In the genomic region with DNA sequence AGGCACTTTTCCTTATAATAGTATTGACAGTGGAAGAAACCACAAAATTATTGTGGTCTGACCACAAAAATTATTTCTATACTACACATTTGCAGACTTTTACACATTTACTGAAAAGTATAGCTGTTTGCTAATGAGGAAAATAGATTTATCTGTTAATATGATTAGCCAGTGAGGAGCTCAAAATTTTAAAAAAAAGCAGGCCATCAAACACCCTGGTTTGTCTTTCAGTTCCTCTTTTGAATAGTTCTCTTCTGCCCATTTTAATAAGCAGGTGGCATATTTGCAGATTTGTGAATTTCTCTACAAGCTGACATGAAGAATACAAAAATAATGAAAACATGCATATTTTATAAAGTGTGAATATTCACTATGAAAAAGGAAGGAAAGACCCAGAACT, we compare ENCODE assay signal across 15 cellular contexts. TPM values are rescaled to one million over a fixed set of nuclear protein-coding genes. Genes with fewer than 3 reads are reported as not detected.
DNase-seq lines count a peak whose midpoint lies in the region; ATAC-seq, FAIRE-seq and TF ChIP-seq lines count a peak whose summit lies in the region.
"Had no signal": no experiment of that assay in that cellular context is flagged by ENCODE, and none has a peak within 500 bp of the region (broad histone marks: within the 10 kb centered on the region; RNA-seq: fewer than 3 reads in every experiment).

No MANE protein-coding gene starts in this region.

- TF ChIP-seq CTCF in Loucy (conservative IDR thresholded peaks at IDR 0.05; ENCODE audit: low read length) (no peak), heart left ventricle (IDR thresholded peaks at IDR 0.05) (no peak)

- no peak for TF ChIP-seq POLR2A in heart left ventricle (IDR thresholded peaks at IDR 0.05)

- H3K27ac Mint-ChIP-seq in activated T-helper 17 cell treated with anti-CD3 and anti-CD28 coated beads, Interleukin-2, amount 50 U/mL, for 72 hours = no peak overlapping the region

- peaks cover 75% of the 10 kb centered on the region for H3K79me2 ChIP-seq in Loucy (ENCODE audit: insufficient read depth, low read length)

- H3K36me3 Mint-ChIP-seq in activated T-helper 17 cell treated with anti-CD3 and anti-CD28 coated beads, Interleukin-2, amount 50 U/mL, for 72 hours (ENCODE audit: low read depth) = no peaks in the 10 kb centered on the region

- ATAC-seq in heart left ventricle (no peak), HG03565 (IDR thresholded peaks at IDR 0.05; ENCODE audit: unreplicated experiment) (no peak)
- ATAC-seq in activated T-helper 17 cell treated with anti-CD3 and anti-CD28 coated beads, Interleukin-2, amount 50 U/mL, for 72 hours (replicated peaks) = no peak
- ATAC-seq: K562, Panc1 had no signal

- H3K36me3 ChIP-seq in BLaER1 treated with 17β-estradiol and CSF1 and Interleukin-3, amounts not matched to agents 10 nM and 100 nM = peaks cover 4 to 41% (median 20%) of the 10 kb centered on the region in 11 experiments; a peak in 20 of 22 replicates
- H3K36me3 ChIP-seq in Loucy (ENCODE audit: insufficient read depth, low read length) = peaks cover 3% of the 10 kb centered on the region; the same call in 1 of the 2 replicates
- peaks cover 9% of the 10 kb centered on the region for H3K36me3 ChIP-seq in adipocyte (ENCODE audit: control insufficient read depth, insufficient read depth, low read length, severe bottlenecking)
- peaks cover 0 to 10% (median 0%) of the 10 kb centered on the region in 9 donors for H3K36me3 ChIP-seq in heart left ventricle

- peak overlapping the region; percentile 57 to 99 (median 86); a peak in 19 of 22 replicates for H3K4me2 ChIP-seq in BLaER1 treated with 17β-estradiol and CSF1 and Interleukin-3, amounts not matched to agents 10 nM and 100 nM
- peak overlapping the region; percentile 91 for H3K4me2 ChIP-seq in Loucy (ENCODE audit: low read depth, low read length, poor library complexity, severe bottlenecking)

- intact Hi-C loops in heart left ventricle (cut with DNase I) = loop anchor here in 4 of 10 donors (5.0 to 10.0 kb wide), 4 partner anchors 105 to 665 kb away; a partner anchor contains a TSS

- H3K9me2 ChIP-seq in Loucy (replicated peaks; ENCODE audit: low read depth, low read length) = no peaks in the 10 kb centered on the region

- H3K27ac ChIP-seq in BLaER1 treated with 17β-estradiol and CSF1 and Interleukin-3, amounts not matched to agents 10 nM and 100 nM = no peak overlapping the region
- no peak overlapping the region for H3K27ac ChIP-seq in heart left ventricle

- H3K9me3 Mint-ChIP-seq in activated T-helper 17 cell treated with anti-CD3 and anti-CD28 coated beads, Interleukin-2, amount 50 U/mL, for 72 hours = no peaks in the 10 kb centered on the region

- H2AFZ ChIP-seq in Loucy (ENCODE audit: low read length) = no peak overlapping the region

- no peak overlapping the region for H3K4me3 Mint-ChIP-seq in activated T-helper 17 cell treated with anti-CD3 and anti-CD28 coated beads, Interleukin-2, amount 50 U/mL, for 72 hours

- no peaks in the 10 kb centered on the region for H3K9me3 ChIP-seq in BLaER1 treated with 17β-estradiol and CSF1 and Interleukin-3, amounts not matched to agents 10 nM and 100 nM (replicated peaks in 1 of 11)
- H3K9me3 ChIP-seq in Loucy (ENCODE audit: insufficient read depth, low read depth, low read length) = no peaks in the 10 kb centered on the region
- H3K9me3 ChIP-seq in adipocyte (ENCODE audit: control insufficient read depth, low read length) = no peaks in the 10 kb centered on the region
- H3K9me3 ChIP-seq in heart left ventricle = no peaks in the 10 kb centered on the region

- DNase-seq in GM19239 (ENCODE audit: insufficient read length, low spot score) (no peak), adipocyte (ENCODE audit: low read depth) (no peak), heart left ventricle (no peak)
- no peak for DNase-seq in activated CD4-positive, CD25-positive, alpha-beta regulatory T cell (lab: John Stamatoyannopoulos, UW)
- DNase-seq: activated CD4-positive, alpha-beta T cell treated with anti-CD3 and anti-CD28 coated beads, Interleukin-2, amount 50 U/mL, for 48 hours; activated naive CD4-positive, alpha-beta T cell; glutamatergic neuron; kidney glomerular epithelial cell had no signal

- H3K4me3 ChIP-seq in BLaER1 treated with 17β-estradiol and CSF1 and Interleukin-3, amounts not matched to agents 10 nM and 100 nM = no peak overlapping the region
- H3K4me3 ChIP-seq in Loucy (ENCODE audit: low read length, poor library complexity, severe bottlenecking) (peak overlapping the region; percentile 82), adipocyte (ENCODE audit: low read length) (peak overlapping the region; percentile 46), heart left ventricle (no peak overlapping the region)
- H3K4me3 ChIP-seq: K562 had no signal

- no peak overlapping the region for H3K9ac ChIP-seq in BLaER1 treated with 17β-estradiol and CSF1 and Interleukin-3, amounts not matched to agents 10 nM and 100 nM
- H3K9ac ChIP-seq in Loucy (ENCODE audit: low read depth, low read length, poor library complexity, severe bottlenecking) (no peak overlapping the region), adipocyte (ENCODE audit: low read length) (peak overlapping the region; percentile 32)

- H3K27me3 Mint-ChIP-seq in activated T-helper 17 cell treated with anti-CD3 and anti-CD28 coated beads, Interleukin-2, amount 50 U/mL, for 72 hours = no peaks in the 10 kb centered on the region

- peaks cover 37% of the 10 kb centered on the region for H3K4me1 Mint-ChIP-seq in activated T-helper 17 cell treated with anti-CD3 and anti-CD28 coated beads, Interleukin-2, amount 50 U/mL, for 72 hours

- H4K20me1 ChIP-seq in BLaER1 treated with 17β-estradiol and CSF1 and Interleukin-3, amounts not matched to agents 10 nM and 100 nM = peaks cover 29 to 93% (median 83%) of the 10 kb centered on the region in 11 experiments
- peaks cover 68% of the 10 kb centered on the region for H4K20me1 ChIP-seq in Loucy (ENCODE audit: insufficient read depth, low read length, poor library complexity, severe bottlenecking)

- H3K27me3 ChIP-seq in BLaER1 treated with 17β-estradiol and CSF1 and Interleukin-3, amounts not matched to agents 10 nM and 100 nM = no peaks in the 10 kb centered on the region
- H3K27me3 ChIP-seq in Loucy (ENCODE audit: insufficient read depth, low read length, poor library complexity, severe bottlenecking) (no peaks in the 10 kb centered on the region), adipocyte (replicated peaks; ENCODE audit: control insufficient read depth, insufficient read depth, low read length) (no peaks in the 10 kb centered on the region), heart left ventricle (no peaks in the 10 kb centered on the region)

- peaks cover 52 to 80% (median 66%) of the 10 kb centered on the region in 10 experiments for H3K4me1 ChIP-seq in BLaER1 treated with 17β-estradiol and CSF1 and Interleukin-3, amounts not matched to agents 10 nM and 100 nM
- H3K4me1 ChIP-seq in Loucy (ENCODE audit: insufficient read depth, low read length, poor library complexity, severe bottlenecking) (peaks cover 53% of the 10 kb centered on the region), adipocyte (ENCODE audit: control insufficient read depth, insufficient read depth, low read length) (peaks cover 14% of the 10 kb centered on the region), heart left ventricle (peaks cover 3 to 88% (median 39%) of the 10 kb centered on the region in 12 donors)

- no peaks in the 10 kb centered on the region for H3F3A ChIP-seq in Loucy (ENCODE audit: low read depth)

- peak; percentile 86 for FAIRE-seq in GM19239 (lab: Jason Lieb, UNC)
- FAIRE-seq: D721Med, K562 had no signal

RNA-seq across cellular contexts. Expression of a gene that starts 5.6 kb away (rescaled TPM):
- total RNA-seq in heart left ventricle = 10 to 100 TPM in 6 of 9 donors, 1 to 10 TPM in 3; 9.0 to 16.7 (median 10.9) TPM
- 10 to 100 TPM in 1 of 2 donors, 1 to 10 TPM in 1; 5.0 to 11.1 TPM for polyA plus RNA-seq in heart left ventricle
- 10 to 100 TPM in 1 of 2 donors, 1 to 10 TPM in 1; 6.8 to 13.2 TPM for total RNA-seq in activated T-helper 17 cell treated with anti-CD3 and anti-CD28 coated beads, Interleukin-2, amount 50 U/mL, for 72 hours

Comparison
In these comparisons a context has a peak if more than half of its experiments do, and no peak if none do; other contexts are left out.
1. H3K4me3 ChIP-seq: peak in Loucy (single experiment) and adipocyte (single experiment); none in BLaER1 treated with 17β-estradiol and CSF1 and Interleukin-3, amounts not matched to agents 10 nM and 100 nM (0 of 10) and heart left ventricle (0 of 12).